In genomic region chr1:114758251-114758832, GRCh38 we compare ENCODE assay signal across 7 cellular contexts. TPM values are rescaled to one million over a fixed set of nuclear protein-coding genes. Genes with fewer than 3 reads are reported as not detected.
A peak's percentile ranks its signal among the peaks of the same experiment; 100 is the strongest.
DNase-seq lines count a peak whose midpoint lies in the region; ATAC-seq, FAIRE-seq and TF ChIP-seq lines count a peak whose summit lies in the region.

No MANE protein-coding gene starts in this region.

- no peak for TF ChIP-seq CTCF in neural progenitor cell (IDR thresholded peaks at IDR 0.05)

- peaks cover 12% of the 10 kb centered on the region for H3F3A ChIP-seq in neural progenitor cell (ENCODE audit: low read depth)

- peaks cover 36% of the 10 kb centered on the region for H4K20me1 ChIP-seq in neural progenitor cell (ENCODE audit: low read depth)

- FAIRE-seq in GM12892 (lab: Jason Lieb, UNC) = peak; percentile 5

- no peak for TF ChIP-seq POLR2A in GM12892 (IDR thresholded peaks at IDR 0.05; ENCODE audit: low read depth, low read length)

- no peaks in the 10 kb centered on the region for H3K27me3 ChIP-seq in neural progenitor cell

- H3K27ac ChIP-seq in neural progenitor cell = peak overlapping the region; percentile 39

- peaks cover 26% of the 10 kb centered on the region for H3K4me1 Mint-ChIP-seq in neural progenitor cell

- no peaks in the 10 kb centered on the region for H3K9me3 ChIP-seq in neural progenitor cell (ENCODE audit: low read depth)

- peak overlapping the region; percentile 93 for H2AFZ ChIP-seq in neural progenitor cell (replicated peaks)

- peak overlapping the region; percentile 95 for H3K4me3 ChIP-seq in neural progenitor cell

- H3K9me3 Mint-ChIP-seq in neural progenitor cell = no peaks in the 10 kb centered on the region

- peaks cover 20% of the 10 kb centered on the region for H3K4me1 ChIP-seq in neural progenitor cell

- H3K4me3 Mint-ChIP-seq in neural progenitor cell = peak overlapping the region; percentile 97

- DNase-seq in GM12892 (ENCODE audit: insufficient read length) (no peak), NCI-H748 treated with DMSO at 0.1 percent for 48 hours (lab: John Stamatoyannopoulos, UW) (peak; percentile 26), dermis blood vessel endothelial cell (peak; percentile 61), neural progenitor cell (ENCODE audit: low spot score) (no peak)

- peak overlapping the region; percentile 84 for H3K4me2 ChIP-seq in neural progenitor cell

- H3K27me3 Mint-ChIP-seq in neural progenitor cell (ENCODE audit: insufficient read depth, low read depth) = peaks cover 14% of the 10 kb centered on the region

- H3K79me2 ChIP-seq in neural progenitor cell (ENCODE audit: low read depth) = peaks cover 42% of the 10 kb centered on the region

- no peak for ATAC-seq in GM21723 (IDR thresholded peaks at IDR 0.05; ENCODE audit: unreplicated experiment)
- no peak for ATAC-seq in GM18511 (IDR thresholded peaks at IDR 0.05; ENCODE audit: unreplicated experiment)
- ATAC-seq in GM18907 (IDR thresholded peaks at IDR 0.05; ENCODE audit: unreplicated experiment) = no peak

- peaks cover 9% of the 10 kb centered on the region for H3K36me3 Mint-ChIP-seq in neural progenitor cell

- no peak overlapping the region for H3K9ac ChIP-seq in neural progenitor cell

- H3K36me3 ChIP-seq in neural progenitor cell = no peaks in the 10 kb centered on the region

- peak overlapping the region; percentile 100 for H3K27ac Mint-ChIP-seq in neural progenitor cell

RNA-seq across cellular contexts. Expression of gene CSDE1, which starts 0.6 kb away (rescaled TPM):
- polyA plus RNA-seq in GM12892 (2012; ENCODE audit: missing spikeins) = 304 TPM
- total RNA-seq in dermis blood vessel endothelial cell (656 and 875 TPM in 2 replicates), neural progenitor cell (ENCODE audit: low replicate concordance) (1,101 and 1,362 TPM in 2 replicates)

RNA-seq across cellular contexts. Expression of gene SIKE1, which starts 22.1 kb away (rescaled TPM):
- polyA plus RNA-seq in GM12892 (2012; ENCODE audit: missing spikeins) = 30.2 TPM
- total RNA-seq in dermis blood vessel endothelial cell (44.9 and 63.4 TPM in 2 replicates), neural progenitor cell (ENCODE audit: low replicate concordance) (81.9 and 94.1 TPM in 2 replicates)

RNA-seq across cellular contexts. Expression of gene NRAS, which starts 41.8 kb away (rescaled TPM):
- 53.1 TPM for polyA plus RNA-seq in GM12892 (2012; ENCODE audit: missing spikeins)
- total RNA-seq in dermis blood vessel endothelial cell (77.9 and 96.6 TPM in 2 replicates), neural progenitor cell (ENCODE audit: low replicate concordance) (111 and 169 TPM in 2 replicates)

Comparison
In these comparisons a context has a peak if more than half of its experiments do, and no peak if none do; other contexts are left out.
1. DNase-seq: peak in NCI-H748 treated with DMSO at 0.1 percent for 48 hours (single experiment) and dermis blood vessel endothelial cell (single experiment); none in GM12892 (single experiment) and neural progenitor cell (single experiment).